In the genomic region with DNA sequence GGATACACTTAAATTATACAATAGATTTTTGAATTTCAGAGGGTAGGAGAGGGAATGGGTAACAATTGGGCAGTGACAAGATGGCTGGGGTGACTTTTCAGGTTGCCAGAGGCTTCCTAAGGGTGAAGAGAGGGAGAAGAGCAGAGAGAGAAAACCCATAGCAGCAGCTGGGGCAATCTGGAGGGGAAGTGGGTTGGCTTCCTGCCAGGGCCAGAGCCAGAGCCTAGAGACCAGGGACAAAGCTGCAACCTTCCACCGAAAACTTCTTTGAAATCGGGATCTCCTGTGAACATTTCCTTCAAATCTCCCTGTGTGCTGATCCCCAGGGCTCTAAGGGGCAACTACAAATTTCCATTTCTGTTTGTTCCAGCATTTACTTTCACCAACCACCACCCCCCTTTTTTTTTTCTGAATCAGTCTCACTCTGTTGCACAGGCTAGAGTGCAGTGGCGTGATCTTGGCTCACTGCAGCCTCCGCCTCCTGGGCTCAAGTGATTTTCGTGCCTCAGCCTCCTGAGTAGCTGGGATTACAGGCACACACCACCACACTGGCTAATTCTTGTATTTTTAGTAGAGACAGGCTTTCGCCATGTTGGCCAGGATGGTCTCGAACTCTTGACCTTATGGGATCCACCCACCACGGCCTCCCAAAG, we compare ENCODE assay signal across 8 cellular contexts. TPM values are rescaled to one million over a fixed set of nuclear protein-coding genes. Genes with fewer than 3 reads are reported as not detected.
DNase-seq lines count a peak whose midpoint lies in the region; ATAC-seq lines count a peak whose summit lies in the region.

No MANE protein-coding gene starts in this region.

- no peak for ATAC-seq in HG03439 (IDR thresholded peaks at IDR 0.05; ENCODE audit: unreplicated experiment)

- peak; percentile 58 for DNase-seq in NCI-H2171 treated with DMSO at 0.1 percent for 48 hours (lab: John Stamatoyannopoulos, UW)
- no peak for DNase-seq in NCI-H2171 (lab: John Stamatoyannopoulos, UW)
- peak in 3 of 5 donors; percentile 49 to 51 (median 51) for DNase-seq in T-helper 1 cell
- peak; percentile 44 for DNase-seq in effector CD4-positive, alpha-beta T cell
- peak; percentile 57 for DNase-seq in stimulated activated CD8-positive, alpha-beta memory T cell treated with anti-CD3 and anti-CD28 coated beads, Interleukin-4, amount 100 ng/mL, for 48 hours
- no peak for DNase-seq in COR-L47 (lab: John Stamatoyannopoulos, UW)
- DNase-seq in SK-N-DZ (ENCODE audit: low spot score): no peak

RNA-seq across cellular contexts. Expression of a gene that starts 3.1 kb away (rescaled TPM):
- 17.8 and 47.2 TPM in 2 replicates for polyA plus RNA-seq in SK-N-DZ (2014; cell fraction: cytosol; rRNA removed)
- polyA plus RNA-seq in SK-N-DZ (2014; cell fraction: nucleus; rRNA removed): 56.5 and 59.9 TPM in 2 replicates

RNA-seq across cellular contexts. Expression of a gene that starts 3.9 kb away (rescaled TPM):
- polyA plus RNA-seq in SK-N-DZ (2014; cell fraction: cytosol; rRNA removed): 168 and 322 TPM in 2 replicates
- polyA plus RNA-seq in SK-N-DZ (2014; cell fraction: nucleus; rRNA removed): 122 and 126 TPM in 2 replicates

RNA-seq across cellular contexts. Expression of a gene that starts 11.2 kb away (rescaled TPM):
- polyA plus RNA-seq in SK-N-DZ (2014; cell fraction: cytosol; rRNA removed): 4.9 and 7.8 TPM in 2 replicates
- polyA plus RNA-seq in SK-N-DZ (2014; cell fraction: nucleus; rRNA removed): 6.1 and 12.6 TPM in 2 replicates

RNA-seq across cellular contexts. Expression of a gene that starts 23.9 kb away (rescaled TPM):
- 34.5 and 36.8 TPM in 2 replicates for polyA plus RNA-seq in SK-N-DZ (2014; cell fraction: cytosol; rRNA removed)
- polyA plus RNA-seq in SK-N-DZ (2014; cell fraction: nucleus; rRNA removed): 24.5 and 33.6 TPM in 2 replicates

RNA-seq across cellular contexts. Expression of a gene that starts 42.6 kb away (rescaled TPM):
- polyA plus RNA-seq in SK-N-DZ (2014; cell fraction: cytosol; rRNA removed): 16.1 and 16.3 TPM in 2 replicates
- polyA plus RNA-seq in SK-N-DZ (2014; cell fraction: nucleus; rRNA removed): 40.5 and 66.8 TPM in 2 replicates

Comparison
In these comparisons a context has a peak if more than half of its experiments do, and no peak if none do; other contexts are left out.
1. DNase-seq: peak in NCI-H2171 treated with DMSO at 0.1 percent for 48 hours (single experiment), T-helper 1 cell (3 of 5), effector CD4-positive, alpha-beta T cell (single experiment) and stimulated activated CD8-positive, alpha-beta memory T cell treated with anti-CD3 and anti-CD28 coated beads, Interleukin-4, amount 100 ng/mL, for 48 hours (single experiment); none in NCI-H2171 (single experiment), COR-L47 (single experiment) and SK-N-DZ (single experiment).